Comparison of ENCODE assay signal across 10 cellular contexts in the genomic region with DNA sequence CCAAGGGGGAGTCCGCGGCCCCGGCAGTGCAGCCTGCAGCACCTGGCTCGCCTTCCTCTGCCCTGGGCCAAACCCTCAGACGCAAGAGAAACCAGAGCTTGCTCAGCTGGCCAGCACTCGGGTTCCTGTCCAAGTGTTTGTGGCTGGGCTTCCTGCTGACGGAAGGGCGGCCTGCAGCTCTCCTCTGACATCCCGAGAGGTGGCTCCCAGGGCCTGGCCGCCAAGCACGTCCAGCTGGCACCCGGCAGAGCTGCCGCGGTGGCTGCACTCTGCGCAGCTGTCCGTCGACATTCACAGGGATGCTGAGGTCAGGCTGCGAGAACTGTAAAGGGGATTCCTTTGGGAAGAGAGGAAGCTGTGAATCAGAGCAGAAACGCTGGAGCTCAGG.
DNase-seq lines count a peak whose midpoint lies in the region; ATAC-seq and TF ChIP-seq lines count a peak whose summit lies in the region.
"Had no signal": no experiment of that assay in that cellular context is flagged by ENCODE, and none has a peak within 500 bp of the region (broad histone marks: within the 10 kb centered on the region; RNA-seq: fewer than 3 reads in every experiment).

No MANE protein-coding gene starts in this region.

- ATAC-seq in HG02571 (IDR thresholded peaks at IDR 0.05; ENCODE audit: unreplicated experiment): no peak
- ATAC-seq: stimulated activated naive CD8-positive, alpha-beta T cell treated with anti-CD3 and anti-CD28 coated beads, Interleukin-15, Interleukin-2, amounts not matched to agents 100 U/mL and 50 U/mL, for 24 hours had no signal

- no peak overlapping the region for H3K4me3 ChIP-seq in choroid plexus epithelial cell (ENCODE audit: low read depth, low read length)

- DNase-seq in activated CD8-positive, alpha-beta memory T cell treated with anti-CD3 and anti-CD28 coated beads, Interleukin-2, amount 50 U/mL, for 48 hours: peak; percentile 48
- DNase-seq in activated CD8-positive, alpha-beta memory T cell treated with anti-CD3 and anti-CD28 coated beads, Interleukin-2, amount 50 U/mL, for 4 hours: no peak
- DNase-seq in choroid plexus epithelial cell (ENCODE audit: low read depth) (peak; percentile 99), medulla oblongata (ENCODE audit: extremely low spot score) (peak; percentile 74), ureter (ENCODE audit: low spot score) (peak; percentile 77), NCI-H526 treated with DMSO at 0.1 percent for 48 hours (lab: John Stamatoyannopoulos, UW) (no peak), DMS114 treated with DMSO at 0.1 percent for 48 hours (lab: John Stamatoyannopoulos, UW; ENCODE audit: unreplicated experiment) (no peak)
- DNase-seq: CD4-positive, CD25-positive, alpha-beta regulatory T cell; stimulated activated naive CD8-positive, alpha-beta T cell treated with anti-CD3 and anti-CD28 coated beads, Interleukin-15, Interleukin-2, amounts not matched to agents 100 U/mL and 50 U/mL, for 24 hours had no signal

- no peak for TF ChIP-seq CTCF in choroid plexus epithelial cell (conservative IDR thresholded peaks at IDR 0.05; ENCODE audit: low read depth, low read length)

Comparison
In these comparisons a context has a peak if more than half of its experiments do, and no peak if none do; other contexts are left out.
1. DNase-seq: peak in activated CD8-positive, alpha-beta memory T cell treated with anti-CD3 and anti-CD28 coated beads, Interleukin-2, amount 50 U/mL, for 48 hours (single experiment), choroid plexus epithelial cell (single experiment), medulla oblongata (single experiment) and ureter (single experiment); none in activated CD8-positive, alpha-beta memory T cell treated with anti-CD3 and anti-CD28 coated beads, Interleukin-2, amount 50 U/mL, for 4 hours (single experiment), NCI-H526 treated with DMSO at 0.1 percent for 48 hours (single experiment) and DMS114 treated with DMSO at 0.1 percent for 48 hours (single experiment).